14 cellular contexts compared by ENCODE assay signal in genomic region chr20:64006902-64007301, GRCh38. TPM values are rescaled to one million over a fixed set of nuclear protein-coding genes. Genes with fewer than 3 reads are reported as not detected.
"Had no signal": no experiment of that assay in that cellular context is flagged by ENCODE, and none has a peak within 500 bp of the region (broad histone marks: within the 10 kb centered on the region; RNA-seq: fewer than 3 reads in every experiment).

No MANE protein-coding gene starts in this region.

- DNase-seq: activated gamma-delta T cell; activated T-cell treated with anti-CD3 and anti-CD28 coated beads, Interleukin-2, amount 50 U/mL, for 4 hours; dermis blood vessel endothelial cell; erythroblast; kidney glomerular epithelial cell; ovary; stimulated activated CD4-positive, alpha-beta T cell treated with anti-CD3 and anti-CD28 coated beads, Interleukin-4, amount 100 ng/mL, for 1 hour; stimulated activated CD8-positive, alpha-beta memory T cell treated with anti-CD3 and anti-CD28 coated beads, Interleukin-4, amount 100 ng/mL, for 48 hours; thyroid gland had no signal

- H3K9me3 Mint-ChIP-seq: activated T-cell treated with anti-CD3 and anti-CD28 coated beads, Interleukin-2, amount 50 U/mL, for 4 hours had no signal

- H3K4me1 Mint-ChIP-seq: neural crest cell had no signal

- H3K27ac ChIP-seq: hepatocyte, ovary, thyroid gland had no signal

- H2AFZ ChIP-seq: hepatocyte had no signal

- H3K27me3 ChIP-seq: hepatocyte, ovary, thyroid gland had no signal

- H3K27me3 Mint-ChIP-seq: activated naive CD8-positive, alpha-beta T cell had no signal

- H3K4me1 ChIP-seq: thyroid gland had no signal

- ATAC-seq: activated CD4-positive, CD25-positive, alpha-beta regulatory T cell treated with anti-CD3 and anti-CD28 coated beads, Interleukin-2, amount 50 U/mL, for 24 hours; activated T-cell treated with anti-CD3 and anti-CD28 coated beads, Interleukin-2, amount 50 U/mL, for 4 hours had no signal

- H3K36me3 ChIP-seq: ovary had no signal

- H3K4me2 ChIP-seq: hepatocyte had no signal

- H3K4me3 ChIP-seq: hepatocyte, ovary, thyroid gland had no signal

- H3K27ac Mint-ChIP-seq: activated naive CD8-positive, alpha-beta T cell had no signal

- H3K9me3 ChIP-seq: ovary, thyroid gland had no signal

- H3K4me3 Mint-ChIP-seq: activated naive CD8-positive, alpha-beta T cell; activated T-cell treated with anti-CD3 and anti-CD28 coated beads, Interleukin-2, amount 50 U/mL, for 4 hours; neural crest cell had no signal

- FAIRE-seq: urothelium cell line had no signal

RNA-seq across cellular contexts. Expression of gene SOX18, which starts 42.5 kb away (rescaled TPM):
- total RNA-seq: hepatocyte, neural crest cell had no signal
